Comparison of ENCODE assay signal across 8 cellular contexts in the genomic region with DNA sequence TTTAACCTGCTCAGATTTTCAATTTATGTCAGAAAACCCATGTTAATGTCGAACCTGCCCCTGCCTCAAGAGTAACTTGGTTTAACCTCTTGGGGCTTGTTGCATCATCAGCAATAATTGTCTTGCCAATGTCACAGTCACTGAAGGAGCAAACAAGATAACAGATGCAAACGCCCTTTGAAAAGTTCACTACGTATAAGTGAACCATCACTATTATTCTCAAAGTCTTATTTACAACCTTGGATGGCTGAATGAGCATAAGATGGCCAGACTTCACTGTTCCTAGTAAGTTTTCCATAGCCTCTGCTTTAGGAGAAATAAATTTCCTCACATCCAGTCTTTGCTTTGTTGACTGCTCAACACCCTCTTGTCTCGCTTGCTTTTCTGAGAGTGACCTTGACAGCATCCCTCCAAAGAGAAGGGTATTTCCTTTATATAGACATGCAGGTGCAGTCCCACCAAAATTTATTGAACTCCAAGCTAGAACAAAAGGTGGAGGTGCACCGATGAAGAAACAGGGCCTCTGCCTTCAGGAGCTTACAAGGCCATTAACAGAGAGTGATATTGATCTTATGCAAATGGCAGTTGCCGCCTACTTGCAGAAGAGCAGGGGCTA. TPM values are rescaled to one million over a fixed set of nuclear protein-coding genes. Genes with fewer than 3 reads are reported as not detected.
DNase-seq lines count a peak whose midpoint lies in the region; ATAC-seq, FAIRE-seq and TF ChIP-seq lines count a peak whose summit lies in the region.

No MANE protein-coding gene starts in this region.

- DNase-seq in heart right ventricle (no peak), Right ventricle myocardium inferior (ENCODE audit: missing footprints) (no peak), astrocyte of the spinal cord (ENCODE audit: low read depth, low spot score) (no peak), lower lobe of right lung (no peak), urothelium cell line (ENCODE audit: low spot score) (no peak), RCC 7860 (ENCODE audit: low spot score) (no peak)
- no peak for DNase-seq in activated CD4-positive, CD25-positive, alpha-beta regulatory T cell (lab: John Stamatoyannopoulos, UW)

- TF ChIP-seq CTCF in heart right ventricle (IDR thresholded peaks at IDR 0.05) (no peak), astrocyte of the spinal cord (IDR thresholded peaks at IDR 0.05; ENCODE audit: low read depth, low read length) (no peak), lower lobe of right lung (IDR thresholded peaks at IDR 0.05) (no peak)

- intact Hi-C loops in heart right ventricle (cut with DNase I) (loop anchor here in 8 of 10 donors (2.0 to 10.0 kb wide), 4 partner anchors 355 to 605 kb away; a partner anchor contains a TSS), Right ventricle myocardium inferior (cut with DNase I) (loop anchor here (1.0 to 5.0 kb wide), 2 partner anchors 356 to 605 kb away; no protein-coding TSS in a partner anchor), lower lobe of right lung (cut with DNase I) (no loop called here)

- FAIRE-seq in urothelium cell line (lab: Jason Lieb, UNC) (no peak), RCC 7860 (lab: Jason Lieb, UNC) (no peak)

- no peak for ATAC-seq in heart right ventricle
- ATAC-seq in Right ventricle myocardium inferior, result no peak
- no peak for ATAC-seq in lower lobe of right lung

- peaks cover 0 to 44% (median 34%) of the 10 kb centered on the region in 9 donors for H3K4me1 ChIP-seq in heart right ventricle
- H3K4me1 ChIP-seq in lower lobe of right lung, result peaks cover 33% of the 10 kb centered on the region
- no peaks in the 10 kb centered on the region for H3K4me1 ChIP-seq in urinary bladder (ENCODE audit: insufficient read depth)

- H3K4me3 ChIP-seq in heart right ventricle, result peak overlapping the region; percentile 14 to 94 (median 78)
- peak overlapping the region; percentile 97 for H3K4me3 ChIP-seq in astrocyte of the spinal cord (ENCODE audit: low read depth, low read length)
- peak overlapping the region; percentile 88 for H3K4me3 ChIP-seq in lower lobe of right lung
- H3K4me3 ChIP-seq in urinary bladder (ENCODE audit: low read depth, low read length), result peak overlapping the region; percentile 32

- in situ Hi-C loops in astrocyte of the spinal cord (cut with HindIII; ENCODE audit: low sequenced_read_pairs), result no loop called here

- H3K9me3 ChIP-seq in heart right ventricle (no peaks in the 10 kb centered on the region), lower lobe of right lung (no peaks in the 10 kb centered on the region)

- 29 to 37% methylated on average over 6 of the region's 6 CpGs for WGBS in heart right ventricle, 2 donors
- 45% methylated on average over 6 of the region's 6 CpGs for WGBS in urinary bladder

- H3K27ac ChIP-seq in heart right ventricle, result peak overlapping the region; percentile 77 to 94 (median 92)
- peak overlapping the region; percentile 89 for H3K27ac ChIP-seq in lower lobe of right lung
- no peak overlapping the region for H3K27ac ChIP-seq in urinary bladder (ENCODE audit: low read depth)

- H3K27me3 ChIP-seq in heart right ventricle (no peaks in the 10 kb centered on the region), lower lobe of right lung (ENCODE audit: low read depth) (no peaks in the 10 kb centered on the region)

- peaks cover 0 to 14% (median 0%) of the 10 kb centered on the region in 9 donors for H3K36me3 ChIP-seq in heart right ventricle
- peaks cover 3% of the 10 kb centered on the region for H3K36me3 ChIP-seq in lower lobe of right lung
- H3K36me3 ChIP-seq in urinary bladder (ENCODE audit: insufficient read depth), result peaks cover 1% of the 10 kb centered on the region

RNA-seq across cellular contexts. Expression of a gene that starts 0.7 kb away (rescaled TPM):
- total RNA-seq in heart right ventricle, result 10 to 100 TPM in 2 of 10 donors, 1 to 10 TPM in 8; 7.8 to 11.3 (median 8.5) TPM
- polyA plus RNA-seq in heart right ventricle, result 1 to 10 TPM; 3.0 to 4.8 TPM
- total RNA-seq in Right ventricle myocardium inferior, result 7.8 TPM
- total RNA-seq in lower lobe of right lung, result 15.0 TPM
- total RNA-seq in urinary bladder, result 49.7 TPM
- 4.5 TPM for polyA plus RNA-seq in urinary bladder

Comparison
In these comparisons a context has a peak if more than half of its experiments do, and no peak if none do; other contexts are left out.
1. H3K4me3 ChIP-seq: peak in every context shown above with its lines; median percentile 97 in astrocyte of the spinal cord; 88 in lower lobe of right lung; 78 in heart right ventricle; 32 in urinary bladder.